19 cellular contexts compared by ENCODE assay signal in genomic region chr14:37890095-37890494, GRCh38.
DNase-seq lines count a peak whose midpoint lies in the region; ATAC-seq and TF ChIP-seq lines count a peak whose summit lies in the region.
"Had no signal": no experiment of that assay in that cellular context is flagged by ENCODE, and none has a peak within 500 bp of the region (broad histone marks: within the 10 kb centered on the region; RNA-seq: fewer than 3 reads in every experiment).

No MANE protein-coding gene starts in this region.

- H3K4me1 ChIP-seq in A673 (ENCODE audit: insufficient read depth, low read length, poor library complexity, severe bottlenecking) (peaks cover 4% of the 10 kb centered on the region), DND-41 (ENCODE audit: insufficient read depth, low read length) (no peaks in the 10 kb centered on the region), RWPE2 (ENCODE audit: insufficient read depth, poor library complexity, severe bottlenecking) (no peaks in the 10 kb centered on the region)

- POLR2A ChIA-PET in A673 (lab: Charles Lee; ENCODE audit: low non-redundant PET), result no interaction called here

- peaks cover 7% of the 10 kb centered on the region for H3K36me3 Mint-ChIP-seq in glutamatergic neuron (ENCODE audit: unreplicated experiment)
- H3K36me3 Mint-ChIP-seq in natural killer cell treated with Interleukin-12 subunit alpha and Interleukin-12 subunit beta and Interleukin-15 and Interleukin-18, amount 100 ng/mL, for 72 hours, result no peaks in the 10 kb centered on the region
- H3K36me3 Mint-ChIP-seq: naive thymus-derived CD8-positive, alpha-beta T cell had no signal

- no peak overlapping the region for H3K4me3 Mint-ChIP-seq in glutamatergic neuron (ENCODE audit: unreplicated experiment)
- no peak overlapping the region for H3K4me3 Mint-ChIP-seq in natural killer cell treated with Interleukin-12 subunit alpha and Interleukin-12 subunit beta and Interleukin-15 and Interleukin-18, amount 100 ng/mL, for 72 hours
- H3K4me3 Mint-ChIP-seq: naive thymus-derived CD8-positive, alpha-beta T cell; T-helper 17 cell; WTC11 had no signal

- no peaks in the 10 kb centered on the region for H4K20me1 ChIP-seq in DND-41 (ENCODE audit: insufficient read depth, low read length)

- no TSS peak for BruUV-seq in A673 (replicated peaks; lab: Mats Ljungman, UMichigan)

- H3K4me1 Mint-ChIP-seq in glutamatergic neuron (ENCODE audit: low read depth, unreplicated experiment), result peaks cover 4% of the 10 kb centered on the region
- no peaks in the 10 kb centered on the region for H3K4me1 Mint-ChIP-seq in natural killer cell treated with Interleukin-12 subunit alpha and Interleukin-12 subunit beta and Interleukin-15 and Interleukin-18, amount 100 ng/mL, for 72 hours (ENCODE audit: low read depth in 2 of 2)
- H3K4me1 Mint-ChIP-seq: naive thymus-derived CD8-positive, alpha-beta T cell; T-helper 17 cell had no signal

- H3K9me3 ChIP-seq in A673 (ENCODE audit: low read depth, low read length, poor library complexity, severe bottlenecking) (no peaks in the 10 kb centered on the region), DND-41 (ENCODE audit: insufficient read depth, low read length, severe bottlenecking) (no peaks in the 10 kb centered on the region), RWPE2 (ENCODE audit: severe bottlenecking) (no peaks in the 10 kb centered on the region)

- H3K27me3 Mint-ChIP-seq in glutamatergic neuron (ENCODE audit: unreplicated experiment), result no peaks in the 10 kb centered on the region
- peaks cover 12 to 28% of the 10 kb centered on the region in 2 donors for H3K27me3 Mint-ChIP-seq in natural killer cell treated with Interleukin-12 subunit alpha and Interleukin-12 subunit beta and Interleukin-15 and Interleukin-18, amount 100 ng/mL, for 72 hours

- CTCF ChIA-PET in A673 (lab: Charles Lee), result no interaction called here

- H3K4me3 ChIP-seq in A673 (ENCODE audit: low read depth, low read length, poor library complexity, severe bottlenecking) (no peak overlapping the region), DND-41 (ENCODE audit: low read depth in 1 of 2, low read length in 2 of 2) (no peak overlapping the region), RWPE2 (ENCODE audit: severe bottlenecking) (no peak overlapping the region)

- H3K27ac Mint-ChIP-seq in glutamatergic neuron (ENCODE audit: unreplicated experiment), result no peak overlapping the region
- no peak overlapping the region for H3K27ac Mint-ChIP-seq in natural killer cell treated with Interleukin-12 subunit alpha and Interleukin-12 subunit beta and Interleukin-15 and Interleukin-18, amount 100 ng/mL, for 72 hours
- H3K27ac Mint-ChIP-seq: naive thymus-derived CD8-positive, alpha-beta T cell; T-helper 17 cell; WTC11 had no signal

- peak; percentile 48 for TF ChIP-seq CTCF in A673 (conservative IDR thresholded peaks at IDR 0.05; ENCODE audit: low read depth, low read length)
- TF ChIP-seq CTCF in DND-41 (IDR thresholded peaks at IDR 0.05; ENCODE audit: borderline replicate concordance, extremely low read depth, low read length, poor library complexity, severe bottlenecking), result peak; percentile 22
- peak; percentile 63 for TF ChIP-seq CTCF in RWPE2 (IDR thresholded peaks at IDR 0.05; ENCODE audit: poor library complexity, severe bottlenecking)
- peak; percentile 60 for TF ChIP-seq CTCF in glutamatergic neuron (IDR thresholded peaks at IDR 0.05; ENCODE audit: partially characterized antibody, unreplicated experiment)

- H2AFZ ChIP-seq in DND-41 (ENCODE audit: low read depth, low read length), result no peak overlapping the region

- no peak overlapping the region for H3K4me2 ChIP-seq in DND-41 (ENCODE audit: insufficient read depth, low read length)

- no peak for ATAC-seq in DND-41 (ENCODE audit: insufficient read depth, low read depth)
- ATAC-seq in RWPE2 (ENCODE audit: low read depth), result no peak
- ATAC-seq in natural killer cell treated with Interleukin-12 subunit alpha and Interleukin-12 subunit beta and Interleukin-15 and Interleukin-18, amount 100 ng/mL, for 72 hours, result no peak
- ATAC-seq in GM18909 (IDR thresholded peaks at IDR 0.05; ENCODE audit: poor library complexity, unreplicated experiment), result no peak
- ATAC-seq: naive thymus-derived CD8-positive, alpha-beta T cell; T-helper 17 cell; WTC11 had no signal

- H3K36me3 ChIP-seq in A673 (ENCODE audit: insufficient read depth, low read length, poor library complexity, severe bottlenecking), result no peaks in the 10 kb centered on the region
- H3K36me3 ChIP-seq in DND-41 (ENCODE audit: insufficient read depth, low read length), result no peaks in the 10 kb centered on the region
- H3K36me3 ChIP-seq in RWPE2 (ENCODE audit: low read depth), result no peaks in the 10 kb centered on the region

- H3K79me2 ChIP-seq in DND-41 (ENCODE audit: insufficient read depth, low read length), result no peaks in the 10 kb centered on the region

- H3K27ac ChIP-seq in A673 (ENCODE audit: low read depth, low read length, poor library complexity, severe bottlenecking) (no peak overlapping the region), DND-41 (ENCODE audit: low read length) (no peak overlapping the region), RWPE2 (ENCODE audit: poor library complexity, severe bottlenecking) (no peak overlapping the region)

- peaks cover 3% of the 10 kb centered on the region for H3K9me3 Mint-ChIP-seq in glutamatergic neuron (ENCODE audit: unreplicated experiment)
- H3K9me3 Mint-ChIP-seq in natural killer cell treated with Interleukin-12 subunit alpha and Interleukin-12 subunit beta and Interleukin-15 and Interleukin-18, amount 100 ng/mL, for 72 hours, result no peaks in the 10 kb centered on the region
- H3K9me3 Mint-ChIP-seq: naive thymus-derived CD8-positive, alpha-beta T cell had no signal

- intact Hi-C loops in A673 (cut with micrococcal nuclease; ENCODE audit: unreplicated experiment), result no loop called here

- DNase-seq in A673 (ENCODE audit: low spot score), result peak; percentile 11
- DNase-seq in DND-41, result no peak
- DNase-seq in RWPE2 (ENCODE audit: low spot score), result no peak
- no peak for DNase-seq in glutamatergic neuron
- DNase-seq in natural killer cell treated with Interleukin-12 subunit alpha and Interleukin-12 subunit beta and Interleukin-15 and Interleukin-18, amount 100 ng/mL, for 72 hours (ENCODE audit: low spot score), result no peak
- no peak for DNase-seq in HCEC 1CT
- no peak for DNase-seq in germinal center (ENCODE audit: low spot score)
- DNase-seq: amniotic stem cell; C1 segment of cervical spinal cord; DMS79 treated with DMSO at 0.1 percent for 48 hours; islet precursor cell; naive thymus-derived CD8-positive, alpha-beta T cell; NCI-H1417 treated with DMSO at 0.1 percent for 48 hours; NCI-H226; NK-92 treated with Interleukin-12 subunit alpha and Interleukin-12 subunit beta, amount 100 ng/mL, for 24 hours; SHP77; T-helper 17 cell had no signal

- H3K27me3 ChIP-seq in A673 (replicated peaks; ENCODE audit: insufficient read depth, low read depth, low read length, poor library complexity) (no peaks in the 10 kb centered on the region), DND-41 (ENCODE audit: insufficient read depth, low read length, poor library complexity) (no peaks in the 10 kb centered on the region), RWPE2 (ENCODE audit: insufficient read depth, poor library complexity, severe bottlenecking) (no peaks in the 10 kb centered on the region)

- no peak overlapping the region for H3K9ac ChIP-seq in DND-41 (ENCODE audit: low read depth, low read length)
